8 cellular contexts compared by ENCODE assay signal in the genomic region with DNA sequence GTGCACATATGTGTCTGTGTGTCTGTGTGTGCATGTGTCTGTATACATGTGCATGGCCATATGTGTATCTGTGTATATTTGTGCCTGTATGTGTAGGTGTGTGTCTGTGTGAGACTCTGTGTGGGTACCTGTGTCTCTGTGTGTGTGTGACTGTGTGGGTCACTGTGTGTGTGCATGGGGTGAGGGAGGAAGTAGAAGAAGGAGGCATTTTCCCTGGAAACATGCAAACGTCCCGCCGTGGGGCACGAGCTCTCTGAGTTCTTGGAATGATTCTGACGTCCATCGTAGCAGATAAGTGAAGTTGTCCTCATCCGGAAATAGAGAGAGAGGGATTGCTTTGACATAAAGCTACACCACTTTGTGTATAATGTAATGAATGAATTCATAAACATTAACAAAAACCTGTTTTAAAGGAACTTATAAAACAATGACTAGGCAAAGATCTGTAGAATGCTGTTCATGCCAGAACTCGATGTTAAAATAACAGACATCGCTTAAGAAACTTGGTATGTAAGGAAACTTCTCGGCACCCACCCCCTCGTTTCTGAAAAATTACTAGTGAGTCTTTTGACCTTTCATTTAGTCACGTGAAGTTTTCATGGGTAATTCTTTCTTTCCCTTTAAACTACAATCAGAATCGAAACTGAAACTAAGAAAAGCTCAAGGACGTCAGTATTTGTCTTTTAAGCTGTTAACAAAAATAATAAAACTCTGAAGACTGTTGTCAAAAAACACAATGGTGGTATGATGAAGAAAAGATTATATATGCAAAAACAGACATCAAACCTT. TPM values are rescaled to one million over a fixed set of nuclear protein-coding genes. Genes with fewer than 3 reads are reported as not detected.
A peak's percentile ranks its signal among the peaks of the same experiment; 100 is the strongest.
DNase-seq lines count a peak whose midpoint lies in the region; ATAC-seq and TF ChIP-seq lines count a peak whose summit lies in the region.

No MANE protein-coding gene starts in this region.

- TF ChIP-seq CTCF in AG04450 (IDR thresholded peaks at IDR 0.05; ENCODE audit: low read depth, low read length) = no peak

- ATAC-seq in GM21515 (IDR thresholded peaks at IDR 0.05; ENCODE audit: unreplicated experiment) (peak; percentile 52), aorta (ENCODE audit: low FRiP score) (peak; percentile 61)
- ATAC-seq in effector memory CD8-positive, alpha-beta T cell (replicated peaks) = peak; percentile 75

- intact Hi-C loops in aorta (cut with DNase I) = no loop called here

- H3K27me3 ChIP-seq in AG04450 (ENCODE audit: control insufficient read depth, insufficient read depth, low read length) (no peaks in the 10 kb centered on the region), aorta (ENCODE audit: control insufficient read depth in 1 of 2, insufficient read depth in 2 of 2, low read length in 1 of 2) (no peaks in the 10 kb centered on the region)

- H3K4me3 Mint-ChIP-seq in T-helper 2 cell treated with Interferon-gamma antibody and Interleukin-4, amounts not matched to agents 5 μg/mL and 100 μg/mL, for 36 hours = peak overlapping the region; percentile 74
- peak overlapping the region; percentile 75 to 76 for H3K4me3 Mint-ChIP-seq in effector memory CD8-positive, alpha-beta T cell

- peak; percentile 61 for DNase-seq in AG04450 (ENCODE audit: low read depth, low spot score)
- peak; percentile 51 for DNase-seq in T-helper 2 cell treated with Interferon-gamma antibody and Interleukin-4, amounts not matched to agents 5 μg/mL and 100 μg/mL, for 36 hours (ENCODE audit: low spot score)
- no peak for DNase-seq in effector memory CD8-positive, alpha-beta T cell
- DNase-seq in myocyte (ENCODE audit: low read depth) = peak; percentile 68
- peak in 1 of 2 donors; percentile 60 for DNase-seq in aorta
- DNase-seq in amygdala (lab: John Stamatoyannopoulos, UW) = no peak
- DNase-seq in NCI-H187 treated with DMSO at 0.1 percent for 48 hours (lab: John Stamatoyannopoulos, UW) = no peak

- H3K9me3 ChIP-seq in AG04450 (ENCODE audit: control insufficient read depth, insufficient read depth, low read length) (no peaks in the 10 kb centered on the region; the same call in 1 of the 2 replicates), aorta (ENCODE audit: control insufficient read depth, low read length) (no peaks in the 10 kb centered on the region)

- POLR2A ChIA-PET in AG04450 (lab: Yijun Ruan, JAX) = interaction anchor here (0.6 to 3.1 kb wide), 5 partner anchors 23 to 52 kb away, joined by 3 to 32 read pairs (median 5); a partner anchor contains a TSS

- H3K27ac Mint-ChIP-seq in T-helper 2 cell treated with Interferon-gamma antibody and Interleukin-4, amounts not matched to agents 5 μg/mL and 100 μg/mL, for 36 hours = peak overlapping the region; percentile 93
- H3K27ac Mint-ChIP-seq in effector memory CD8-positive, alpha-beta T cell = peak overlapping the region; percentile 88 to 99

- no peaks in the 10 kb centered on the region for H3K27me3 Mint-ChIP-seq in T-helper 2 cell treated with Interferon-gamma antibody and Interleukin-4, amounts not matched to agents 5 μg/mL and 100 μg/mL, for 36 hours (ENCODE audit: low read depth)
- no peaks in the 10 kb centered on the region for H3K27me3 Mint-ChIP-seq in effector memory CD8-positive, alpha-beta T cell

- 1 to 6% methylated on average over 14 of the region's 14 CpGs for WGBS in aorta, 2 donors

- H3K27ac ChIP-seq in AG04450 (ENCODE audit: low read depth, low read length) (peak overlapping the region; percentile 73), aorta (ENCODE audit: low read depth in 1 of 2, low read length in 2 of 2) (peak overlapping the region in 1 of 2 donors; percentile 89)

- H3K4me1 Mint-ChIP-seq in T-helper 2 cell treated with Interferon-gamma antibody and Interleukin-4, amounts not matched to agents 5 μg/mL and 100 μg/mL, for 36 hours (ENCODE audit: low read depth) = peaks cover 41% of the 10 kb centered on the region
- H3K4me1 Mint-ChIP-seq in effector memory CD8-positive, alpha-beta T cell (ENCODE audit: low read depth in 2 of 2) = peaks cover 21 to 24% of the 10 kb centered on the region in 2 donors

- peaks cover 2 to 7% of the 10 kb centered on the region in 2 donors for H3K4me1 ChIP-seq in aorta (ENCODE audit: control insufficient read depth in 1 of 2, insufficient read depth in 2 of 2, low read length in 2 of 2)

- peak overlapping the region; percentile 41 for H3K4me3 ChIP-seq in AG04450 (ENCODE audit: low read depth, low read length)
- H3K4me3 ChIP-seq in aorta (ENCODE audit: low read length in 2 of 2) = peak overlapping the region; percentile 21 to 63

- CTCF ChIA-PET in AG04450 (lab: Charles Lee) = interaction anchor here (2.1 kb wide), 1 partner anchor 631 kb away, joined by 6 read pairs; no protein-coding TSS in a partner anchor

- no peaks in the 10 kb centered on the region for H3K36me3 ChIP-seq in aorta (ENCODE audit: control insufficient read depth in 1 of 2, insufficient read depth in 2 of 2, low read length in 1 of 2)

- H3K36me3 Mint-ChIP-seq in T-helper 2 cell treated with Interferon-gamma antibody and Interleukin-4, amounts not matched to agents 5 μg/mL and 100 μg/mL, for 36 hours (ENCODE audit: low read depth) = no peaks in the 10 kb centered on the region
- peaks cover 4% of the 10 kb centered on the region for H3K36me3 Mint-ChIP-seq in effector memory CD8-positive, alpha-beta T cell (ENCODE audit: insufficient read depth)

- no peaks in the 10 kb centered on the region for H3K9me3 Mint-ChIP-seq in T-helper 2 cell treated with Interferon-gamma antibody and Interleukin-4, amounts not matched to agents 5 μg/mL and 100 μg/mL, for 36 hours
- no peaks in the 10 kb centered on the region for H3K9me3 Mint-ChIP-seq in effector memory CD8-positive, alpha-beta T cell

RNA-seq across cellular contexts. Expression of a gene that starts 43.6 kb away (rescaled TPM):
- 46.1 and 47.2 TPM in 2 replicates for polyA plus RNA-seq in AG04450 (2011; rRNA removed)
- 243 and 375 TPM in 2 replicates for polyA minus RNA-seq in AG04450 (2011; rRNA and poly(A)+ RNA removed)
- total RNA-seq in myocyte = 14.6 and 14.9 TPM in 2 replicates
- polyA plus RNA-seq in myocyte (2012) = 39.6 TPM
- 100 to 1,000 TPM; 171 to 384 TPM for total RNA-seq in aorta
- polyA plus RNA-seq in aorta = 100 to 1,000 TPM in 1 of 2 donors, 10 to 100 TPM in 1; 44.2 to 160 TPM

Comparison
In these comparisons a context has a peak if more than half of its experiments do, and no peak if none do; other contexts are left out.
1. DNase-seq: peak in AG04450 (single experiment), T-helper 2 cell treated with Interferon-gamma antibody and Interleukin-4, amounts not matched to agents 5 μg/mL and 100 μg/mL, for 36 hours (single experiment) and myocyte (single experiment); none in effector memory CD8-positive, alpha-beta T cell (0 of 3), amygdala (0 of 56) and NCI-H187 treated with DMSO at 0.1 percent for 48 hours (single experiment).
2. RNA of a gene that starts 43.6 kb away (total RNA-seq): 171 to 384 TPM in aorta; 14.6 to 14.9 TPM in myocyte; every median in the first group is over 10 times any median in the second.
3. Peak in every context shown above with its lines, with median percentiles within 50 percentile points of each other: ATAC-seq.